ENCODE assay signal across 9 cellular contexts in the genomic region with DNA sequence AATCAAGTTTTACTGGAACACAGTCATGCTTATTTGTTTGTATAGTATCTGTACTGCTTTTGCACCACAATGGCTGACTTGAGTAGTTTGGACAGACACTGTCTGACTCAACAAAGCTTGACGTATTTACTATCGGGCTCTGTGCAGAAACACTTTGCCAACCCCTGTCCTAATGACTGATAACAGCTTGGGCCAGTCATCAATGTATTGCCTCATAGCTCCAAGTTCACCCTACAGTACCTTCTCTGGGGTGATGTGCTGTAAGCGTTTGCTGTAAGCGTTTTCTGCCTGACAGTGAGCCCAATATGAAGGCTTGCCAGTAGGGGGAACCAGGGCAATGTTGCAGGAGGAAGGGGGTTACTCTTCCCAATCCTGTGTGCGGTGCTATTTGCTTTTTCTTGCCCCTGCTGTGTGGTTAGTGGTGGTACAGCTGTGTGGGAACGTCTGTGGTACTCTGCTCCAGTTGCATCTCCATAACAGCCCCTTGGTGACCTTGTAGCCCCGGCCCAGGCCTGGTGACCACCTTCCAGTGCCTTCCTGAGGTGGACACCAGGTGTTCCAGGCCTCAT. TPM values are rescaled to one million over a fixed set of nuclear protein-coding genes. Genes with fewer than 3 reads are reported as not detected.
DNase-seq lines count a peak whose midpoint lies in the region; ATAC-seq and TF ChIP-seq lines count a peak whose summit lies in the region.
"Had no signal": no experiment of that assay in that cellular context is flagged by ENCODE, and none has a peak within 500 bp of the region (broad histone marks: within the 10 kb centered on the region; RNA-seq: fewer than 3 reads in every experiment).

No MANE protein-coding gene starts in this region.

- TF ChIP-seq RAD21 in Ishikawa (IDR thresholded peaks at IDR 0.05; ENCODE audit: low read depth) = peak; percentile 49

- no peaks in the 10 kb centered on the region for H3K9me3 Mint-ChIP-seq in progenitor cell of endocrine pancreas (ENCODE audit: low read depth)
- H3K9me3 Mint-ChIP-seq: T-helper 1 cell treated with Interleukin-12 subunit alpha and Interleukin-12 subunit beta and Interleukin-4 antibody, amounts not matched to agents 30 μg/mL and 1 μg/mL, for 36 hours had no signal

- no peak overlapping the region for H3K27ac Mint-ChIP-seq in progenitor cell of endocrine pancreas
- H3K27ac Mint-ChIP-seq: T-helper 1 cell treated with Interleukin-12 subunit alpha and Interleukin-12 subunit beta and Interleukin-4 antibody, amounts not matched to agents 30 μg/mL and 1 μg/mL, for 36 hours had no signal

- TF ChIP-seq CTCF in RWPE1 (conservative IDR thresholded peaks at IDR 0.05; ENCODE audit: low read depth) (peak; percentile 26; the same call in 1 of the 2 replicates), progenitor cell of endocrine pancreas (IDR thresholded peaks at IDR 0.05; ENCODE audit: unreplicated experiment) (peak; percentile 58)

- peaks cover 2% of the 10 kb centered on the region for H3K4me1 Mint-ChIP-seq in progenitor cell of endocrine pancreas (ENCODE audit: low read depth)

- no peak overlapping the region for H3K4me3 Mint-ChIP-seq in progenitor cell of endocrine pancreas (ENCODE audit: low read depth)
- H3K4me3 Mint-ChIP-seq: T-helper 1 cell treated with Interleukin-12 subunit alpha and Interleukin-12 subunit beta and Interleukin-4 antibody, amounts not matched to agents 30 μg/mL and 1 μg/mL, for 36 hours had no signal

- CTCF ChIA-PET in RWPE1 (lab: Yijun Ruan, JAX) = interaction anchor here (0.7 to 1.4 kb wide), 8 partner anchors 15 to 717 kb away, joined by 3 to 8 read pairs (median 4); no protein-coding TSS in a partner anchor

- POLR2A ChIA-PET in RWPE1 (lab: Yijun Ruan, JAX; ENCODE audit: low non-redundant PET) = no interaction called here

- DNase-seq in DMS153 (lab: John Stamatoyannopoulos, UW) (peak; percentile 44), RWPE1 (ENCODE audit: low spot score) (peak; percentile 53), fibroblast of peridontal ligament (ENCODE audit: extremely low read depth) (peak; percentile 64), progenitor cell of endocrine pancreas (ENCODE audit: low spot score, unreplicated experiment) (peak; percentile 24)

- ATAC-seq in HG02973 (IDR thresholded peaks at IDR 0.05; ENCODE audit: unreplicated experiment) (no peak), HG02852 (IDR thresholded peaks at IDR 0.05; ENCODE audit: unreplicated experiment) (no peak), HG03460 (IDR thresholded peaks at IDR 0.05; ENCODE audit: unreplicated experiment) (no peak)

- no peaks in the 10 kb centered on the region for H3K36me3 Mint-ChIP-seq in progenitor cell of endocrine pancreas (ENCODE audit: insufficient read depth)

- H3K27me3 Mint-ChIP-seq in progenitor cell of endocrine pancreas = peaks cover 15% of the 10 kb centered on the region

- TF ChIP-seq EP300 in Ishikawa (IDR thresholded peaks at IDR 0.05; ENCODE audit: borderline replicate concordance) = no peak

- no peak overlapping the region for H3K27ac ChIP-seq in RWPE1

TF ChIP-seq in Ishikawa, 13 proteins besides CTCF, POLR2A, EP300 and RAD21:
- TF ChIP-seq, protein P1, sequence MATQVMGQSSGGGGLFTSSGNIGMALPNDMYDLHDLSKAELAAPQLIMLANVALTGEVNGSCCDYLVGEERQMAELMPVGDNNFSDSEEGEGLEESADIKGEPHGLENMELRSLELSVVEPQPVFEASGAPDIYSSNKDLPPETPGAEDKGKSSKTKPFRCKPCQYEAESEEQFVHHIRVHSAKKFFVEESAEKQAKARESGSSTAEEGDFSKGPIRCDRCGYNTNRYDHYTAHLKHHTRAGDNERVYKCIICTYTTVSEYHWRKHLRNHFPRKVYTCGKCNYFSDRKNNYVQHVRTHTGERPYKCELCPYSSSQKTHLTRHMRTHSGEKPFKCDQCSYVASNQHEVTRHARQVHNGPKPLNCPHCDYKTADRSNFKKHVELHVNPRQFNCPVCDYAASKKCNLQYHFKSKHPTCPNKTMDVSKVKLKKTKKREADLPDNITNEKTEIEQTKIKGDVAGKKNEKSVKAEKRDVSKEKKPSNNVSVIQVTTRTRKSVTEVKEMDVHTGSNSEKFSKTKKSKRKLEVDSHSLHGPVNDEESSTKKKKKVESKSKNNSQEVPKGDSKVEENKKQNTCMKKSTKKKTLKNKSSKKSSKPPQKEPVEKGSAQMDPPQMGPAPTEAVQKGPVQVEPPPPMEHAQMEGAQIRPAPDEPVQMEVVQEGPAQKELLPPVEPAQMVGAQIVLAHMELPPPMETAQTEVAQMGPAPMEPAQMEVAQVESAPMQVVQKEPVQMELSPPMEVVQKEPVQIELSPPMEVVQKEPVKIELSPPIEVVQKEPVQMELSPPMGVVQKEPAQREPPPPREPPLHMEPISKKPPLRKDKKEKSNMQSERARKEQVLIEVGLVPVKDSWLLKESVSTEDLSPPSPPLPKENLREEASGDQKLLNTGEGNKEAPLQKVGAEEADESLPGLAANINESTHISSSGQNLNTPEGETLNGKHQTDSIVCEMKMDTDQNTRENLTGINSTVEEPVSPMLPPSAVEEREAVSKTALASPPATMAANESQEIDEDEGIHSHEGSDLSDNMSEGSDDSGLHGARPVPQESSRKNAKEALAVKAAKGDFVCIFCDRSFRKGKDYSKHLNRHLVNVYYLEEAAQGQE (IDR thresholded peaks at IDR 0.05; ENCODE audit: low read depth) = no peak
- TF ChIP-seq CEBPB (IDR thresholded peaks at IDR 0.05) = no peak
- TF ChIP-seq, protein P2, sequence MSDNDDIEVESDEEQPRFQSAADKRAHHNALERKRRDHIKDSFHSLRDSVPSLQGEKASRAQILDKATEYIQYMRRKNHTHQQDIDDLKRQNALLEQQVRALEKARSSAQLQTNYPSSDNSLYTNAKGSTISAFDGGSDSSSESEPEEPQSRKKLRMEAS (IDR thresholded peaks at IDR 0.05) = no peak
- TF ChIP-seq CREB1 (IDR thresholded peaks at IDR 0.05; ENCODE audit: low read depth) = no peak
- no peak for TF ChIP-seq NFIC (IDR thresholded peaks at IDR 0.05)
- TF ChIP-seq TAF1 (IDR thresholded peaks at IDR 0.05; ENCODE audit: low read depth) = no peak
- TF ChIP-seq YY1 (IDR thresholded peaks at IDR 0.05; ENCODE audit: low read depth) = no peak
- no peak for TF ChIP-seq TCF12 (IDR thresholded peaks at IDR 0.05; ENCODE audit: low read depth)
- no peak for TF ChIP-seq TEAD4 (IDR thresholded peaks at IDR 0.05)

RNA-seq across cellular contexts. Expression of a gene that starts 5.4 kb away (rescaled TPM):
- 0.22 and 0.24 TPM in 2 replicates for total RNA-seq in progenitor cell of endocrine pancreas

RNA-seq across cellular contexts. Expression of a gene that starts 31.3 kb away (rescaled TPM):
- total RNA-seq in progenitor cell of endocrine pancreas = 21.0 and 22.3 TPM in 2 replicates
